ENCODE assay signal across 1 cellular context in genomic region chr12:3187846-3188755, GRCh38.
TF ChIP-seq lines count a peak whose summit lies in the region.

No MANE protein-coding gene starts in this region.

TF ChIP-seq in IMR-90, 13 proteins besides CTCF, POLR2A, EP300 and RAD21:
- TF ChIP-seq FOS (IDR thresholded peaks at IDR 0.05; ENCODE audit: low read depth, low read length) (no peak), SMC3 (IDR thresholded peaks at IDR 0.05; ENCODE audit: low read depth, low read length) (no peak), CHD1 (IDR thresholded peaks at IDR 0.05; ENCODE audit: low read depth, low read length) (no peak), BHLHE40 (IDR thresholded peaks at IDR 0.05; ENCODE audit: low read depth, low read length) (no peak)
